Comparison of ENCODE assay signal across 17 cellular contexts in genomic region chr19:21422244-21422643, GRCh38. TPM values are rescaled to one million over a fixed set of nuclear protein-coding genes. Genes with fewer than 3 reads are reported as not detected.
DNase-seq lines count a peak whose midpoint lies in the region; TF ChIP-seq lines count a peak whose summit lies in the region.
"Had no signal": no experiment of that assay in that cellular context is flagged by ENCODE, and none has a peak within 500 bp of the region (broad histone marks: within the 10 kb centered on the region; RNA-seq: fewer than 3 reads in every experiment).

No MANE protein-coding gene starts in this region.

- H3K4me3 Mint-ChIP-seq in endothelial cell (ENCODE audit: unreplicated experiment): peak overlapping the region; percentile 42
- H3K4me3 Mint-ChIP-seq in activated naive CD8-positive, alpha-beta T cell treated with anti-CD3 and anti-CD28 coated beads for 36 hours: no peak overlapping the region
- H3K4me3 Mint-ChIP-seq: CD14-positive monocyte; CD4-positive, alpha-beta T cell; CD8-positive, alpha-beta memory T cell; GM23338; H9; HFFc6 had no signal

- H3K27me3 Mint-ChIP-seq in endothelial cell (ENCODE audit: unreplicated experiment): peaks cover 6% of the 10 kb centered on the region
- H3K27me3 Mint-ChIP-seq in activated naive CD8-positive, alpha-beta T cell treated with anti-CD3 and anti-CD28 coated beads for 36 hours: no peaks in the 10 kb centered on the region
- H3K27me3 Mint-ChIP-seq: CD4-positive, alpha-beta T cell; CD8-positive, alpha-beta memory T cell had no signal

- no peak overlapping the region for H3K9ac ChIP-seq in BLaER1 treated with 17β-estradiol and CSF1 and Interleukin-3, amounts not matched to agents 10 nM and 100 nM
- H3K9ac ChIP-seq in Karpas-422 (ENCODE audit: low read length): no peak overlapping the region

- no peak overlapping the region for H3K27ac ChIP-seq in BLaER1 treated with 17β-estradiol and CSF1 and Interleukin-3, amounts not matched to agents 10 nM and 100 nM
- H3K27ac ChIP-seq in Karpas-422 (ENCODE audit: low read length): no peak overlapping the region
- H3K27ac ChIP-seq in testis: no peak overlapping the region

- peak overlapping the region in 8 of 10 experiments; percentile 16 to 50 (median 30); a peak in 8 of 20 replicates for H3K4me3 ChIP-seq in BLaER1 treated with 17β-estradiol and CSF1 and Interleukin-3, amounts not matched to agents 10 nM and 100 nM
- H3K4me3 ChIP-seq in Karpas-422 (ENCODE audit: low read length) (no peak overlapping the region), testis (no peak overlapping the region)
- H3K4me3 ChIP-seq: GM12878, GM23338 had no signal

- peaks cover 66% of the 10 kb centered on the region for H3K36me3 Mint-ChIP-seq in endothelial cell (ENCODE audit: low read depth, unreplicated experiment)
- peaks cover 77% of the 10 kb centered on the region for H3K36me3 Mint-ChIP-seq in activated naive CD8-positive, alpha-beta T cell treated with anti-CD3 and anti-CD28 coated beads for 36 hours

- peaks cover 95 to 99% (median 98%) of the 10 kb centered on the region in 11 experiments for H3K9me3 ChIP-seq in BLaER1 treated with 17β-estradiol and CSF1 and Interleukin-3, amounts not matched to agents 10 nM and 100 nM (replicated peaks in 1 of 11)
- H3K9me3 ChIP-seq in Karpas-422 (ENCODE audit: low read length): peaks cover 45% of the 10 kb centered on the region
- H3K9me3 ChIP-seq in testis: no peaks in the 10 kb centered on the region

- no peak overlapping the region for H3K4me2 ChIP-seq in BLaER1 treated with 17β-estradiol and CSF1 and Interleukin-3, amounts not matched to agents 10 nM and 100 nM
- no peak overlapping the region for H3K4me2 ChIP-seq in Karpas-422 (ENCODE audit: low read depth, low read length, poor library complexity, severe bottlenecking)
- H3K4me2 ChIP-seq: GM23338 had no signal

- peaks cover 38% of the 10 kb centered on the region for H3K9me3 Mint-ChIP-seq in endothelial cell (ENCODE audit: unreplicated experiment)
- peaks cover 69% of the 10 kb centered on the region for H3K9me3 Mint-ChIP-seq in activated naive CD8-positive, alpha-beta T cell treated with anti-CD3 and anti-CD28 coated beads for 36 hours

- peaks cover 77 to 94% (median 84%) of the 10 kb centered on the region in 11 experiments for H3K36me3 ChIP-seq in BLaER1 treated with 17β-estradiol and CSF1 and Interleukin-3, amounts not matched to agents 10 nM and 100 nM
- H3K36me3 ChIP-seq in Karpas-422 (ENCODE audit: insufficient read depth, low read length) (peaks cover 14% of the 10 kb centered on the region; the same call in 1 of the 2 replicates), testis (ENCODE audit: low read depth, missing control alignments) (no peaks in the 10 kb centered on the region)

- H3K27me3 ChIP-seq in BLaER1 treated with 17β-estradiol and CSF1 and Interleukin-3, amounts not matched to agents 10 nM and 100 nM: no peaks in the 10 kb centered on the region
- H3K27me3 ChIP-seq in Karpas-422 (ENCODE audit: low read length) (no peaks in the 10 kb centered on the region), testis (no peaks in the 10 kb centered on the region)

- no peak for TF ChIP-seq CTCF in endothelial cell (IDR thresholded peaks at IDR 0.05; ENCODE audit: unreplicated experiment)
- no peak for TF ChIP-seq CTCF in testis (IDR thresholded peaks at IDR 0.05)

- no peak overlapping the region for H3K27ac Mint-ChIP-seq in endothelial cell (ENCODE audit: unreplicated experiment)
- no peak overlapping the region for H3K27ac Mint-ChIP-seq in activated naive CD8-positive, alpha-beta T cell treated with anti-CD3 and anti-CD28 coated beads for 36 hours
- H3K27ac Mint-ChIP-seq: CD14-positive monocyte; CD4-positive, alpha-beta T cell; CD8-positive, alpha-beta memory T cell; GM23338; H9; HFFc6 had no signal

- H2AFZ ChIP-seq in Karpas-422 (ENCODE audit: low read length): no peak overlapping the region
- H2AFZ ChIP-seq: GM23338 had no signal

- no peaks in the 10 kb centered on the region for H3K79me2 ChIP-seq in Karpas-422 (ENCODE audit: low read length)

- H3K4me1 ChIP-seq in BLaER1 treated with 17β-estradiol and CSF1 and Interleukin-3, amounts not matched to agents 10 nM and 100 nM: no peaks in the 10 kb centered on the region
- H3K4me1 ChIP-seq in Karpas-422 (ENCODE audit: low read length) (no peaks in the 10 kb centered on the region), testis (no peaks in the 10 kb centered on the region)

- DNase-seq in Karpas-422 (peak; percentile 31), endothelial cell (ENCODE audit: low spot score) (no peak), NCI-H1105 treated with DMSO at 0.1 percent for 48 hours (lab: John Stamatoyannopoulos, UW) (no peak), testis (no peak)
- DNase-seq in activated naive CD8-positive, alpha-beta T cell treated with anti-CD3 and anti-CD28 coated beads for 36 hours: no peak
- DNase-seq: CD4-positive, alpha-beta T cell; CD8-positive, alpha-beta memory T cell; DMS 273 treated with DMSO at 0.1 percent for 48 hours; DMS79; EL; GDM1; H9; HFFc6 had no signal

- H3K4me1 Mint-ChIP-seq in endothelial cell (ENCODE audit: unreplicated experiment): no peaks in the 10 kb centered on the region
- no peaks in the 10 kb centered on the region for H3K4me1 Mint-ChIP-seq in activated naive CD8-positive, alpha-beta T cell treated with anti-CD3 and anti-CD28 coated beads for 36 hours
- H3K4me1 Mint-ChIP-seq: CD14-positive monocyte; CD8-positive, alpha-beta memory T cell; GM23338; H9 had no signal

- TF ChIP-seq POLR2A in testis (IDR thresholded peaks at IDR 0.05): no peak

- H3K9me2 ChIP-seq in Karpas-422 (replicated peaks; ENCODE audit: insufficient read depth, low read length): no peaks in the 10 kb centered on the region

- H4K20me1 ChIP-seq in BLaER1 treated with 17β-estradiol and CSF1 and Interleukin-3, amounts not matched to agents 10 nM and 100 nM: no peaks in the 10 kb centered on the region
- H4K20me1 ChIP-seq in Karpas-422 (ENCODE audit: insufficient read depth, low read depth, low read length): no peaks in the 10 kb centered on the region

- intact Hi-C loops in testis (cut with DNase I; ENCODE audit: low total_unique reads): no loop called here

RNA-seq across cellular contexts. Expression of gene ZNF493, which starts 25.3 kb away (rescaled TPM):
- total RNA-seq in Karpas-422 (2014; rRNA removed; shearing (Covaris generic); ENCODE audit: low replicate concordance): 53.0 and 90.8 TPM in 2 replicates
- total RNA-seq in endothelial cell (ENCODE audit: unreplicated experiment): 16.2 TPM
- 10 to 100 TPM in 1 of 2 experiments, 1 to 10 TPM in 1; 10.0 to 10.4 TPM for total RNA-seq in activated naive CD8-positive, alpha-beta T cell treated with anti-CD3 and anti-CD28 coated beads for 36 hours
- total RNA-seq in testis: 10 to 100 TPM; 40.3 to 44.2 TPM
- polyA plus RNA-seq in testis (ENCODE audit: insufficient read depth, low read depth, low replicate concordance): 6.4 TPM

Comparison
In these comparisons a context has a peak if more than half of its experiments do, and no peak if none do; other contexts are left out.
1. H3K4me3 ChIP-seq: peak in BLaER1 treated with 17β-estradiol and CSF1 and Interleukin-3, amounts not matched to agents 10 nM and 100 nM (8 of 10); none in Karpas-422 (single experiment) and testis (0 of 2).